In genomic region chr20:47681977-47682812, GRCh38 we compare ENCODE assay signal across 12 cellular contexts.
A peak's percentile ranks its signal among the peaks of the same experiment; 100 is the strongest.
DNase-seq lines count a peak whose midpoint lies in the region; ATAC-seq, FAIRE-seq and TF ChIP-seq lines count a peak whose summit lies in the region.
"Had no signal": no experiment of that assay in that cellular context is flagged by ENCODE, and none has a peak within 500 bp of the region (broad histone marks: within the 10 kb centered on the region; RNA-seq: fewer than 3 reads in every experiment).

No MANE protein-coding gene starts in this region.

- FAIRE-seq in urothelium cell line (lab: Jason Lieb, UNC) = peak; percentile 52

- no peaks in the 10 kb centered on the region for H4K20me1 ChIP-seq in PC-3 (ENCODE audit: low read length)

- WGBS in gastroesophageal sphincter (ENCODE audit: low coverage in 1 of 2), 2 donors = 0 to 27% methylated on average over 2 to 6 of the region's 23 CpGs
- 88% methylated on average over 17 to 23 of the region's 23 CpGs for WGBS in mesodermal cell (ENCODE audit: insufficient coverage in 2 of 2), 2 experiments

- H3K4me1 ChIP-seq in gastroesophageal sphincter = peaks cover 0 to 41% (median 20%) of the 10 kb centered on the region in 3 donors
- peaks cover 18% of the 10 kb centered on the region for H3K4me1 ChIP-seq in mesodermal cell (ENCODE audit: control insufficient read depth, insufficient read depth, low read length, poor library complexity, severe bottlenecking)
- H3K4me1 ChIP-seq in PC-3 (ENCODE audit: insufficient read depth, low read length) = no peaks in the 10 kb centered on the region

- TF ChIP-seq EP300 in gastroesophageal sphincter (IDR thresholded peaks at IDR 0.05) = no peak

- peaks cover 3% of the 10 kb centered on the region for H3K36me3 Mint-ChIP-seq in effector memory CD8-positive, alpha-beta T cell (ENCODE audit: insufficient read depth)

- H3K9ac ChIP-seq in PC-3 (ENCODE audit: low read length) = no peak overlapping the region

- BruUV-seq in PC-3 (replicated peaks; lab: Mats Ljungman, UMichigan) = no TSS peak

- no peak overlapping the region for H2AFZ ChIP-seq in PC-3 (ENCODE audit: low read length)
- H2AFZ ChIP-seq: PC-9 had no signal

- H3K27me3 Mint-ChIP-seq in effector memory CD8-positive, alpha-beta T cell = peaks cover 15 to 17% of the 10 kb centered on the region in 2 donors

- no peaks in the 10 kb centered on the region for H3K9me2 ChIP-seq in PC-3 (replicated peaks; ENCODE audit: low read length)

- H3K79me2 ChIP-seq in PC-3 (ENCODE audit: low read length) = no peaks in the 10 kb centered on the region

- no peak overlapping the region for H3K4me3 Mint-ChIP-seq in effector memory CD8-positive, alpha-beta T cell

- no peak overlapping the region for H3K27ac Mint-ChIP-seq in effector memory CD8-positive, alpha-beta T cell

- H3K4me3 ChIP-seq in gastroesophageal sphincter (no peak overlapping the region), mesodermal cell (ENCODE audit: extremely low read depth, insufficient read depth, low read length, poor library complexity, severe bottlenecking) (no peak overlapping the region), PC-3 (ENCODE audit: low read length) (no peak overlapping the region)
- H3K4me3 ChIP-seq: PC-9 had no signal

- intact Hi-C loops in PC-3 (cut with micrococcal nuclease) = no loop called here

- TF ChIP-seq CTCF in RWPE1 (conservative IDR thresholded peaks at IDR 0.05; ENCODE audit: low read depth) (no peak), gastroesophageal sphincter (IDR thresholded peaks at IDR 0.05) (no peak), PC-3 (conservative IDR thresholded peaks at IDR 0.05; ENCODE audit: low read depth, low read length) (no peak)

- no peaks in the 10 kb centered on the region for H3K9me3 Mint-ChIP-seq in effector memory CD8-positive, alpha-beta T cell

- CTCF ChIA-PET in RWPE1 (lab: Yijun Ruan, JAX) (interaction anchor here (0.5 to 0.7 kb wide), 4 partner anchors 43 to 1802 kb away, joined by 3 read pairs; no protein-coding TSS in a partner anchor), PC-3 (lab: Charles Lee) (no interaction called here)

- POLR2A ChIA-PET in RWPE1 (lab: Yijun Ruan, JAX; ENCODE audit: low non-redundant PET) = no interaction called here
- POLR2A ChIA-PET in PC-3 (lab: Charles Lee; ENCODE audit: unreplicated experiment) = no interaction called here

- peak overlapping the region; percentile 61 for H3K27ac ChIP-seq in RWPE1
- H3K27ac ChIP-seq in gastroesophageal sphincter = peak overlapping the region in 3 of 4 donors; percentile 67 to 80 (median 78)
- H3K27ac ChIP-seq in mesodermal cell (ENCODE audit: low read depth, low read length, severe bottlenecking) = peak overlapping the region; percentile 36
- H3K27ac ChIP-seq in PC-3 (ENCODE audit: low read length) = no peak overlapping the region
- H3K27ac ChIP-seq: PC-9 had no signal

- H3F3A ChIP-seq in PC-3 (ENCODE audit: low read length, unreplicated experiment) = no peaks in the 10 kb centered on the region

- no peak for TF ChIP-seq POLR2A in gastroesophageal sphincter (IDR thresholded peaks at IDR 0.05)

- ATAC-seq in gastroesophageal sphincter (peak; percentile 79), PC-3 (no peak)
- no peak for ATAC-seq in effector memory CD8-positive, alpha-beta T cell (replicated peaks)

- no peak overlapping the region for H3K4me2 ChIP-seq in PC-3 (ENCODE audit: low read length)
- H3K4me2 ChIP-seq: PC-9 had no signal

- H3K4me1 Mint-ChIP-seq in effector memory CD8-positive, alpha-beta T cell (ENCODE audit: low read depth in 2 of 2) = peaks cover 0 to 5% of the 10 kb centered on the region in 2 donors

- DNase-seq in RWPE1 (ENCODE audit: low spot score) (no peak), urothelium cell line (ENCODE audit: low spot score) (no peak), PC-3 (no peak), DMS 273 (lab: John Stamatoyannopoulos, UW; ENCODE audit: unreplicated experiment) (no peak)
- DNase-seq in effector memory CD8-positive, alpha-beta T cell = no peak
- DNase-seq: activated CD8-positive, alpha-beta memory T cell treated with anti-CD3 and anti-CD28 coated beads, Interleukin-2, amount 50 U/mL, for 4 hours; aorta; DND-41; NCI-H2029 treated with DMSO at 0.1 percent for 48 hours; PC-9 had no signal

- H3K36me3 ChIP-seq in gastroesophageal sphincter (peaks cover 0 to 41% of the 10 kb centered on the region in 2 donors), mesodermal cell (ENCODE audit: control insufficient read depth, insufficient read depth, low read length) (peaks cover 73% of the 10 kb centered on the region), PC-3 (ENCODE audit: low read depth, low read length) (peaks cover 47% of the 10 kb centered on the region)

- no peaks in the 10 kb centered on the region for H3K9me3 ChIP-seq in gastroesophageal sphincter
- no peaks in the 10 kb centered on the region for H3K9me3 ChIP-seq in mesodermal cell (ENCODE audit: control insufficient read depth, low read length)
- no peaks in the 10 kb centered on the region for H3K9me3 ChIP-seq in PC-3 (ENCODE audit: low read length)

- no peaks in the 10 kb centered on the region for H3K27me3 ChIP-seq in gastroesophageal sphincter
- no peaks in the 10 kb centered on the region for H3K27me3 ChIP-seq in PC-3 (ENCODE audit: low read length)
